13 cellular contexts compared by ENCODE assay signal in the genomic region with DNA sequence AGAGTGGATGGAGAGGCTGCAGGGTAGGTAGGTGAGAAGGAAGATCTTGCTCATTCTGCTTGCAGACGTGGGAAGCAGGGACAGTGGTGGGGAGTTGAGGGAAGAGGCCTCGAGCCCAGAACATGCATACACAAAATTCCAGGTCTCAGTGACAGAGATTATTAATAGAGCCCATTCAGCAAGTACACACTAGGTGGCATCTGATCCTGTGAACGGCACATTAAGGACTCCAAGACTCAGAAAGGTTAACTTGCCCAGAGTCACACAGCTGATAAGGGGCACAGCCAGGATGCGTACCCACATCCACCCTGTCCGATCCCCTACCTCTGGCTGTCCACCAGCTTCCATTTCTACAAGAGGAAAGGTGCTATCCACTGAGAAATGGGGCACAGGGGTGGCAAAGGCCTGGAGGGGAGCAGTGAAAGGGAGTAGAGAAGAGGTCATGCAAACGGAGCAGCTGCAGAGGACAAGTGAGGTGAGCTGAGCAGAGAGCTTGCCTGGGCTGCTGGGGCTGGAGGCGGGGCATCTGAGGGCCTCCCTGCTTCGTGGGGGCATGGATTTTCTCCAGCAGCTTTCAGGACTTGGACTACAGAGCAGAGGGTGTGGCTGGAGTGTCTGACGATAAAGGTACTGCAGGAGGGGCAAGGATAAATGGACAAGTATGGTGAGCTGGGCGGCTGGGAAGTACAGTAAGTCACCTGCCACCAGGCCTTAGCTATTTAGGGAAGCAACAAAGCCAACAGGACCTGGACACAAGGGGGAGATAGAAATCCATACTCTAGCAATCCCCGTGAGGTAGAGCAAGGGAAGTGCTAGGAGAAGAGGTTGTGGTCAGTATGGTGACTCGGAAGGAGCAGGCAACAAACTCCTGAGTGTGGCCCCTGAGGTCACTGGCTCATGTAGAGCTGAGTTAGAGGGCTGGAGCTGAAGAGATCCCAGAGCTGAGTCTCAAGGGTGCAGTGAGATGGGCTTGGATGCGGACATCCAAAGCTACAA. TPM values are rescaled to one million over a fixed set of nuclear protein-coding genes. Genes with fewer than 3 reads are reported as not detected.
DNase-seq lines count a peak whose midpoint lies in the region; ATAC-seq and TF ChIP-seq lines count a peak whose summit lies in the region.
"Had no signal": no experiment of that assay in that cellular context is flagged by ENCODE, and none has a peak within 500 bp of the region (broad histone marks: within the 10 kb centered on the region; RNA-seq: fewer than 3 reads in every experiment).

No MANE protein-coding gene starts in this region.

- ATAC-seq in IMR-90 (ENCODE audit: low read depth) = no peak
- ATAC-seq in lung (ENCODE audit: insufficient read depth, low FRiP score) = no peak

- H3K36me3 ChIP-seq in IMR-90 (ENCODE audit: control insufficient read depth, insufficient read depth, low read length) = peaks cover 33% of the 10 kb centered on the region
- peaks cover 6 to 39% of the 10 kb centered on the region in 2 donors for H3K36me3 ChIP-seq in lung (ENCODE audit: control insufficient read depth in 2 of 2, insufficient read depth in 2 of 2, low read length in 2 of 2)
- H3K36me3 ChIP-seq: uterus had no signal

- H3K27me3 ChIP-seq in IMR-90 (ENCODE audit: control insufficient read depth, insufficient read depth, low read length) = no peaks in the 10 kb centered on the region
- no peaks in the 10 kb centered on the region for H3K27me3 ChIP-seq in lung (ENCODE audit: control insufficient read depth, insufficient read depth)
- H3K27me3 ChIP-seq: uterus had no signal

- no peak overlapping the region for H2AK5ac ChIP-seq in IMR-90 (ENCODE audit: low read depth, low read length)

- H3K79me1 ChIP-seq in IMR-90 (ENCODE audit: low read depth in 1 of 2, low read length in 2 of 2) = no peaks in the 10 kb centered on the region; a peak in 1 of 4 replicates

- POLR2A ChIA-PET in IMR-90 (lab: Charles Lee; ENCODE audit: unreplicated experiment) = no interaction called here

- no peak overlapping the region for H2BK5ac ChIP-seq in IMR-90 (ENCODE audit: low read depth, low read length, poor library complexity, severe bottlenecking)

- H3K27ac ChIP-seq in IMR-90 (ENCODE audit: insufficient read depth, low read length) = no peak overlapping the region
- peak overlapping the region; percentile 0 to 22 for H3K27ac ChIP-seq in lung (ENCODE audit: low read depth in 1 of 2, low read length in 1 of 2)
- H3K27ac ChIP-seq: C4-2B, uterus had no signal

- in situ Hi-C loops in Caki2 (cut with HindIII; ENCODE audit: low pct_unique_long_range_greater_than_20kb, low sequenced_read_pairs) = no loop called here
- in situ Hi-C loops in IMR-90 (cut with MboI; ENCODE audit: low sequenced_read_pairs) = no loop called here

- H2BK20ac ChIP-seq in IMR-90 (ENCODE audit: low read depth, low read length) = no peak overlapping the region

- H3K4me1 ChIP-seq in IMR-90 (ENCODE audit: control insufficient read depth, insufficient read depth, low read length) = no peaks in the 10 kb centered on the region
- no peaks in the 10 kb centered on the region for H3K4me1 ChIP-seq in lung (ENCODE audit: control insufficient read depth in 2 of 2, insufficient read depth in 2 of 2, low read length in 2 of 2)
- H3K4me1 ChIP-seq: uterus had no signal

- WGBS in IMR-90 (ENCODE audit: extremely low coverage in 2 of 2, insufficient read length in 1 of 2), 2 experiments = 67% methylated on average over 4 of the region's 13 CpGs; no CpG with 5 or more reads in 1 of the 2 experiments
- 66 to 83% methylated on average over 12 to 13 of the region's 13 CpGs for WGBS in lung, 2 donors

- H3K4me1 Mint-ChIP-seq in endothelial cell (ENCODE audit: unreplicated experiment) = no peaks in the 10 kb centered on the region

- no peak overlapping the region for H4K5ac ChIP-seq in IMR-90 (ENCODE audit: low read depth, low read length)

- H3K9me3 Mint-ChIP-seq in endothelial cell (ENCODE audit: unreplicated experiment) = no peaks in the 10 kb centered on the region

- H3K4me3 Mint-ChIP-seq in endothelial cell (ENCODE audit: unreplicated experiment) = no peak overlapping the region

- H2BK120ac ChIP-seq in IMR-90 (ENCODE audit: low read depth, low read length) = no peak overlapping the region

- intact Hi-C loops in IMR-90 (cut with micrococcal nuclease) = no loop called here

- no peak overlapping the region for H2BK15ac ChIP-seq in IMR-90 (ENCODE audit: low read depth, low read length)

- TF ChIP-seq RAD21 in IMR-90 (IDR thresholded peaks at IDR 0.05; ENCODE audit: low read length) = no peak

- H3K9me1 ChIP-seq in IMR-90 (ENCODE audit: insufficient read depth, low read length) = peaks cover 4% of the 10 kb centered on the region; the same call in 1 of the 2 replicates

- peak; percentile 6; the same call in 1 of the 2 replicates for TF ChIP-seq CTCF in IMR-90 (conservative IDR thresholded peaks at IDR 0.05; ENCODE audit: low read depth, low read length)
- TF ChIP-seq CTCF in choroid plexus epithelial cell (conservative IDR thresholded peaks at IDR 0.05; ENCODE audit: low read depth, low read length) = peak; percentile 10
- TF ChIP-seq CTCF in lung (IDR thresholded peaks at IDR 0.05; ENCODE audit: control extremely low read depth, extremely low read depth) = no peak
- TF ChIP-seq CTCF in endothelial cell (IDR thresholded peaks at IDR 0.05; ENCODE audit: unreplicated experiment) = no peak

- no TSS peak for BruUV-seq in IMR-90 (replicated peaks; lab: Mats Ljungman, UMichigan)

- H3K9me3 ChIP-seq in IMR-90 (ENCODE audit: control insufficient read depth, insufficient read depth, low read length) = no peaks in the 10 kb centered on the region
- peaks cover 0 to 5% of the 10 kb centered on the region in 2 donors for H3K9me3 ChIP-seq in lung (ENCODE audit: control insufficient read depth in 2 of 2, insufficient read depth in 1 of 2, low read length in 1 of 2)
- H3K9me3 ChIP-seq: uterus had no signal

- DNase-seq in Caki2 (ENCODE audit: low read depth) (peak; percentile 36), IMR-90 (no peak), choroid plexus epithelial cell (ENCODE audit: low read depth) (no peak), lung (ENCODE audit: low spot score) (no peak), endothelial cell (ENCODE audit: low spot score) (no peak), SKM-1 (lab: John Stamatoyannopoulos, UW; ENCODE audit: unreplicated experiment) (no peak), UCSD-AML1 (lab: John Stamatoyannopoulos, UW; ENCODE audit: unreplicated experiment) (no peak)
- DNase-seq in activated CD8-positive, alpha-beta memory T cell treated with anti-CD3 and anti-CD28 coated beads, Interleukin-2, amount 50 U/mL, for 48 hours = no peak
- DNase-seq: anterior cingulate cortex, NCI-H2029, T1000, uterus had no signal

- no peak for TF ChIP-seq POLR2A in IMR-90 (IDR thresholded peaks at IDR 0.05; ENCODE audit: low read depth, low read length)

- no peak overlapping the region for H4K91ac ChIP-seq in IMR-90 (ENCODE audit: insufficient read depth, low read depth, low read length)

- H3K27me3 Mint-ChIP-seq in endothelial cell (ENCODE audit: unreplicated experiment) = peaks cover 3% of the 10 kb centered on the region

- no peak overlapping the region for H3K27ac Mint-ChIP-seq in endothelial cell (ENCODE audit: unreplicated experiment)

- peaks cover 28% of the 10 kb centered on the region for H3K36me3 Mint-ChIP-seq in endothelial cell (ENCODE audit: low read depth, unreplicated experiment)

- H3K4me3 ChIP-seq in IMR-90 (ENCODE audit: insufficient read depth, low read depth, low read length) (no peak overlapping the region), choroid plexus epithelial cell (ENCODE audit: low read depth, low read length) (no peak overlapping the region), lung (no peak overlapping the region)
- H3K4me3 ChIP-seq: uterus had no signal

- H4K8ac ChIP-seq in IMR-90 (ENCODE audit: low read depth in 2 of 2, low read length in 2 of 2) = no peak overlapping the region

- H2AFZ ChIP-seq in IMR-90 (replicated peaks; ENCODE audit: low read length, poor library complexity) = no peak overlapping the region

- CTCF ChIA-PET in IMR-90 (lab: Yijun Ruan, JAX) = no interaction called here

- no peak overlapping the region for H3K18ac ChIP-seq in IMR-90 (ENCODE audit: low read depth, low read length)

- H3K23ac ChIP-seq in IMR-90 (ENCODE audit: low read depth, low read length) = no peak overlapping the region

- H3K56ac ChIP-seq in IMR-90 (ENCODE audit: extremely low read depth, insufficient read depth, low read length) = no peak overlapping the region

- H2AK9ac ChIP-seq in IMR-90 (replicated peaks; ENCODE audit: low read depth, low read length, poor library complexity) = no peak overlapping the region

- no peak overlapping the region for H3K4me2 ChIP-seq in IMR-90 (ENCODE audit: low read depth, low read length)

- dilution Hi-C loops in IMR-90 (cut with HindIII; ENCODE audit: low sequenced_read_pairs, unreplicated experiment) = no loop called here

- no peak overlapping the region for H3K14ac ChIP-seq in IMR-90 (replicated peaks; ENCODE audit: low read depth, low read length)

- H3K9ac ChIP-seq in IMR-90 (ENCODE audit: low read depth, low read length) = no peak overlapping the region

- H4K20me1 ChIP-seq in IMR-90 (ENCODE audit: insufficient read depth, low read length) = no peaks in the 10 kb centered on the region

- H3K4ac ChIP-seq in IMR-90 (ENCODE audit: low read depth, low read length) = no peak overlapping the region

RNA-seq across cellular contexts. Expression of gene IDS, which starts 11.2 kb away (rescaled TPM):
- 14.8 and 34.3 TPM in 2 replicates for total RNA-seq in Caki2 (2014; rRNA removed; shearing (Covaris generic); ENCODE audit: low replicate concordance)
- total RNA-seq in IMR-90 (2012; rRNA removed) (22.8 and 26.3 TPM in 2 replicates), lung (100 to 1,000 TPM in 1 of 2 donors, 10 to 100 TPM in 1; 39.8 to 100 TPM), endothelial cell (ENCODE audit: unreplicated experiment) (99.2 TPM)
- polyA plus RNA-seq in IMR-90 (2012; rRNA removed) (56.9 and 62.7 TPM in 2 replicates), lung (10 to 100 TPM; 32.0 to 58.6 TPM)
- polyA plus RNA-seq in IMR-90 (2012; cell fraction: cytosol; rRNA removed) = 46.3 and 52.4 TPM in 2 replicates
- 64.6 and 81.5 TPM in 2 replicates for polyA plus RNA-seq in IMR-90 (2012; cell fraction: nucleus; rRNA removed; ENCODE audit: low replicate concordance)

RNA-seq across cellular contexts. Expression of gene EOLA1, which starts 46.9 kb away (rescaled TPM):
- total RNA-seq in Caki2 (2014; rRNA removed; shearing (Covaris generic); ENCODE audit: low replicate concordance) = 23.5 and 30.3 TPM in 2 replicates
- total RNA-seq in IMR-90 (2012; rRNA removed) = 15.3 and 16.8 TPM in 2 replicates
- 15.2 and 15.5 TPM in 2 replicates for polyA plus RNA-seq in IMR-90 (2012; rRNA removed)
- polyA plus RNA-seq in IMR-90 (2012; cell fraction: cytosol; rRNA removed) = 11.2 and 13.9 TPM in 2 replicates
- polyA plus RNA-seq in IMR-90 (2012; cell fraction: nucleus; rRNA removed; ENCODE audit: low replicate concordance) = 22.0 and 84.5 TPM in 2 replicates
- 10 to 100 TPM; 11.5 to 19.3 TPM for total RNA-seq in lung
- 10 to 100 TPM; 17.7 to 19.9 TPM for polyA plus RNA-seq in lung
- total RNA-seq in endothelial cell (ENCODE audit: unreplicated experiment) = 57.4 TPM

RNA-seq across cellular contexts. Expression of gene HSFX3, which starts 55.9 kb away (rescaled TPM):
- not detected in 2 replicates for total RNA-seq in Caki2 (2014; rRNA removed; shearing (Covaris generic); ENCODE audit: low replicate concordance)
- total RNA-seq in IMR-90 (2012; rRNA removed) (not detected in 2 replicates), lung (not detected), endothelial cell (ENCODE audit: unreplicated experiment) (not detected)
- polyA plus RNA-seq in IMR-90 (2012; rRNA removed) (not detected in 2 replicates), lung (not detected)
- not detected in 2 replicates for polyA plus RNA-seq in IMR-90 (2012; cell fraction: cytosol; rRNA removed)
- not detected in 2 replicates for polyA plus RNA-seq in IMR-90 (2012; cell fraction: nucleus; rRNA removed; ENCODE audit: low replicate concordance)
- total RNA-seq: uterus had no signal

Comparison
In these comparisons a context has a peak if more than half of its experiments do, and no peak if none do; other contexts are left out.
1. CTCF ChIP-seq: peak in IMR-90 (single experiment) and choroid plexus epithelial cell (single experiment); none in lung (single experiment) and endothelial cell (single experiment).